Comparison of ENCODE assay signal across 10 cellular contexts in the genomic region with DNA sequence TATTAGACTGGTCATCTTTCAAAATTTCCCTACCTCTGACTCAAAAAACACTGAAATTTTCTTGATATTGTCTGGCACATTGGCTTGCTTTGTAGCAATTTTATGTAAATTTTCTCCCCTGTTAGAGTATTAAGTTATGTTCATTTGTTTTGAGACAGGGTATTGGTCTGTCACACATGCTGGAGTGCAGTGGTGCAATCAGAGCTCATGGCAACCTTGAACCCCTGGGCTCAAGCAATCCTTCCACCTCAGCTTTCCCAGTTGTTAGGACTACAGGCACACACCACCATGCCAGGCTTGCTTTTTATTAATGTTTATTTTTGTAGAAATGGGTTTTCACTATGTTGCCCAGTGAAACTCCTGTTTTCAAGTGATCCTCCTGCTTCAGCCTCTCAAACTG. TPM values are rescaled to one million over a fixed set of nuclear protein-coding genes. Genes with fewer than 3 reads are reported as not detected.
"Had no signal": no experiment of that assay in that cellular context is flagged by ENCODE, and none has a peak within 500 bp of the region (broad histone marks: within the 10 kb centered on the region; RNA-seq: fewer than 3 reads in every experiment).

No MANE protein-coding gene starts in this region.

- H3K4me3 ChIP-seq: K562 had no signal

- H3K27ac ChIP-seq: HL-60, KMS-11 had no signal

- H3K4me2 ChIP-seq: KMS-11 had no signal

- FAIRE-seq: HTR-8/SVneo, K562 had no signal

- ATAC-seq: K562 had no signal

- H3K9ac ChIP-seq: KMS-11 had no signal

- DNase-seq: IMR-90, KBM-7, KG1 had no signal

RNA-seq across cellular contexts. Expression of a gene that starts 17.5 kb away (rescaled TPM):
- total RNA-seq: HT-29, HT1080, IMR-90, K562 had no signal
- polyA plus RNA-seq: IgD-negative memory B cell, IMR-90, K562 had no signal
